28 cellular contexts compared by ENCODE assay signal in the genomic region with DNA sequence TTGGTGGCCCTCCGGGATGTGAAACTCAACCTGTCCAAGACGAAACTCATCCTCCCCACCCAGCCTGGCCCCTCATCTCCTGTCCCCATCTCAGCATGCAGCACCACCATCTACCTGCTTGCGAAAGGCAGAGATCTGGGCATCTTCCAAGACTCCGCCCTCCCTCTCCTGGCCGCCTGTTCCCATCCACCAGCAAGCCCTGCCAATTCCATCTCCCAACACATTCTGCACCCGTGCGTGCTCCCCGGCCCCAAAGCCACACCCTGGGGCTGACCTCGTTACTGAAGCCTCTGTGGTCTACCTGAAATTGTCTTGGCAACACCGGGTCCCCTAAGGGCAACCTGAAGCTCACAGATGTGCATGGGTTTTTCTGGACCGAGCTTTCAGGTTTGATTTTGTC. TPM values are rescaled to one million over a fixed set of nuclear protein-coding genes. Genes with fewer than 3 reads are reported as not detected.
"Had no signal": no experiment of that assay in that cellular context is flagged by ENCODE, and none has a peak within 500 bp of the region (broad histone marks: within the 10 kb centered on the region; RNA-seq: fewer than 3 reads in every experiment).

No MANE protein-coding gene starts in this region.

- H3K36me3 ChIP-seq: WERI-Rb-1 had no signal

- H3K27ac ChIP-seq: SK-N-MC, WERI-Rb-1 had no signal

- DNase-seq: activated CD4-positive, alpha-beta memory T cell treated with anti-CD3 and anti-CD28 coated beads, Interleukin-2, amount 10 ng/mL, durations not matched to agents 7 days and 5 days; activated CD4-positive, alpha-beta T cell treated with anti-CD3 and anti-CD28 coated beads for 36 hours; activated CD4-positive, alpha-beta T cell treated with anti-CD3 and anti-CD28 coated beads, Interleukin-2, amount 50 U/mL, for 1 hour; activated gamma-delta T cell treated with Interleukin-2 at 50 U/mL for 16 hours; activated naive CD4-positive, alpha-beta T cell treated with anti-CD3 and anti-CD28 coated beads, Interleukin-2, amount 10 ng/mL, durations not matched to agents 7 days and 5 days; activated naive CD8-positive, alpha-beta T cell treated with anti-CD3 and anti-CD28 coated beads for 36 hours; activated T-cell treated with anti-CD3 and anti-CD28 coated beads for 4 hours; activated T-cell treated with anti-CD3 and anti-CD28 coated beads, Interleukin-2, amount 50 U/mL, for 48 hours; anterior cingulate cortex; MM.1S; NCI-H1105 treated with DMSO at 0.1 percent for 48 hours; NCI-H1436 treated with DMSO at 0.1 percent for 48 hours; NCI-H187; NCI-H2081; NCI-H2171 treated with DMSO at 0.1 percent for 48 hours; NCI-H226; NCI-H510A; NCI-H526 treated with DMSO at 0.1 percent for 48 hours; NCI-H82; T-cell; T-helper 2 cell; WERI-Rb-1 had no signal

- H3K4me3 ChIP-seq: SK-N-MC had no signal

- ATAC-seq: activated CD4-positive, alpha-beta T cell treated with anti-CD3 and anti-CD28 coated beads for 36 hours; activated T-helper 17 cell treated with anti-CD3 and anti-CD28 coated beads, Interleukin-2, amount 50 U/mL, for 72 hours; Right ventricle myocardium inferior; T-cell had no signal

RNA-seq across cellular contexts. Expression of a gene that starts 13.2 kb away (rescaled TPM):
- total RNA-seq: cardiac septum, RPMI7951 had no signal

RNA-seq across cellular contexts. Expression of a gene that starts 51.1 kb away (rescaled TPM):
- total RNA-seq: activated CD8-positive, alpha-beta memory T cell treated with anti-CD3 and anti-CD28 coated beads for 36 hours; cardiac septum; RPMI7951 had no signal
